ENCODE assay signal across 22 cellular contexts in genomic region chr15:90497374-90497773, GRCh38.
"Had no signal": no experiment of that assay in that cellular context is flagged by ENCODE, and none has a peak within 500 bp of the region (broad histone marks: within the 10 kb centered on the region; RNA-seq: fewer than 3 reads in every experiment).

No MANE protein-coding gene starts in this region.

- H3K79me2 ChIP-seq: parathyroid adenoma had no signal

- H3K27ac Mint-ChIP-seq: activated CD4-positive, alpha-beta T cell treated with anti-CD3 and anti-CD28 coated beads, Interleukin-2, amount 10 ng/mL, durations not matched to agents 24 days and 14 days; activated CD8-positive, alpha-beta T cell treated with anti-CD3 and anti-CD28 coated beads, Interleukin-2, amount 10 ng/mL, durations not matched to agents 7 days and 5 days; activated naive CD8-positive, alpha-beta T cell treated with anti-CD3 and anti-CD28 coated beads, Interleukin-2, amount 50 U/mL, for 24 hours; activated T-cell treated with anti-CD3 and anti-CD28 coated beads, Interleukin-2, amount 50 U/mL, for 24 hours; activated T-helper 2 cell treated with anti-CD3 and anti-CD28 coated beads, Interferon-gamma antibody, Interleukin-2, Interleukin-4, amounts not matched to agents 10 μg/mL and 5 μg/mL and 100 μg/mL, durations not matched to agents 14 hours and 24 hours and 36 hours; stimulated activated naive B cell treated with anti-CD40 and anti-IgM and Interleukin-4, amounts not matched to agents 10 μg/mL and 1 μg/mL and 100 μg/mL, for 72 hours had no signal

- H3K27me3 Mint-ChIP-seq: activated CD4-positive, alpha-beta T cell treated with anti-CD3 and anti-CD28 coated beads, Interleukin-2, amount 10 ng/mL, durations not matched to agents 24 days and 14 days; activated naive CD8-positive, alpha-beta T cell treated with anti-CD3 and anti-CD28 coated beads, Interleukin-2, amount 50 U/mL, for 24 hours; activated T-cell treated with anti-CD3 and anti-CD28 coated beads, Interleukin-2, amount 50 U/mL, for 24 hours; central memory CD8-positive, alpha-beta T cell; natural killer cell treated with Interleukin-12 subunit alpha and Interleukin-12 subunit beta and Interleukin-15 and Interleukin-18, amount 100 ng/mL, for 72 hours; stimulated activated naive B cell treated with anti-CD40 and anti-IgM and Interleukin-4, amounts not matched to agents 10 μg/mL and 1 μg/mL and 100 μg/mL, for 72 hours had no signal

- H2AFZ ChIP-seq: parathyroid adenoma had no signal

- H3K9me3 Mint-ChIP-seq: activated CD4-positive, alpha-beta T cell treated with anti-CD3 and anti-CD28 coated beads, Interleukin-2, amount 10 ng/mL, durations not matched to agents 24 days and 14 days; activated naive CD8-positive, alpha-beta T cell treated with anti-CD3 and anti-CD28 coated beads, Interleukin-2, amount 50 U/mL, for 24 hours; activated T-cell treated with anti-CD3 and anti-CD28 coated beads, Interleukin-2, amount 50 U/mL, for 24 hours; activated T-helper 2 cell treated with anti-CD3 and anti-CD28 coated beads, Interferon-gamma antibody, Interleukin-2, Interleukin-4, amounts not matched to agents 10 μg/mL and 5 μg/mL and 100 μg/mL, durations not matched to agents 14 hours and 24 hours and 36 hours; brain; central memory CD8-positive, alpha-beta T cell; natural killer cell treated with Interleukin-12 subunit alpha and Interleukin-12 subunit beta and Interleukin-15 and Interleukin-18, amount 100 ng/mL, for 72 hours; stimulated activated naive B cell treated with anti-CD40 and anti-IgM and Interleukin-4, amounts not matched to agents 10 μg/mL and 1 μg/mL and 100 μg/mL, for 72 hours; T-helper 2 cell treated with Interferon-gamma antibody and Interleukin-4, amounts not matched to agents 5 μg/mL and 100 μg/mL, for 36 hours had no signal

- H3K9ac ChIP-seq: parathyroid adenoma had no signal

- H3K27me3 ChIP-seq: upper lobe of left lung had no signal

- H3K4me2 ChIP-seq: smooth muscle cell had no signal

- H3K4me1 ChIP-seq: parathyroid adenoma had no signal

- H3K9me3 ChIP-seq: thoracic aorta, upper lobe of left lung had no signal

- H3K4me3 Mint-ChIP-seq: activated CD4-positive, alpha-beta T cell treated with anti-CD3 and anti-CD28 coated beads, Interleukin-2, amount 10 ng/mL, durations not matched to agents 24 days and 14 days; activated CD8-positive, alpha-beta T cell treated with anti-CD3 and anti-CD28 coated beads, Interleukin-2, amount 10 ng/mL, durations not matched to agents 7 days and 5 days; activated naive CD8-positive, alpha-beta T cell treated with anti-CD3 and anti-CD28 coated beads, Interleukin-2, amount 50 U/mL, for 24 hours; activated T-cell treated with anti-CD3 and anti-CD28 coated beads, Interleukin-2, amount 50 U/mL, for 24 hours; brain; central memory CD8-positive, alpha-beta T cell; natural killer cell treated with Interleukin-12 subunit alpha and Interleukin-12 subunit beta and Interleukin-15 and Interleukin-18, amount 100 ng/mL, for 72 hours; stimulated activated naive B cell treated with anti-CD40 and anti-IgM and Interleukin-4, amounts not matched to agents 10 μg/mL and 1 μg/mL and 100 μg/mL, for 72 hours; T-helper 2 cell treated with Interferon-gamma antibody and Interleukin-4, amounts not matched to agents 5 μg/mL and 100 μg/mL, for 36 hours had no signal

- ATAC-seq: activated CD8-positive, alpha-beta T cell treated with anti-CD3 and anti-CD28 coated beads, Interleukin-2, amount 10 ng/mL, durations not matched to agents 7 days and 5 days; activated naive CD8-positive, alpha-beta T cell treated with anti-CD3 and anti-CD28 coated beads, Interleukin-2, amount 50 U/mL, for 24 hours; natural killer cell treated with Interleukin-12 subunit alpha and Interleukin-12 subunit beta and Interleukin-15 and Interleukin-18, amount 100 ng/mL, for 72 hours; sciatic nerve; stimulated activated naive B cell treated with anti-CD40 and anti-IgM and Interleukin-4, amounts not matched to agents 10 μg/mL and 1 μg/mL and 100 μg/mL, for 72 hours had no signal

- H3K27ac ChIP-seq: parathyroid adenoma, thoracic aorta had no signal

- H3K4me1 Mint-ChIP-seq: brain had no signal

- DNase-seq: activated CD4-positive, alpha-beta T cell treated with anti-CD3 and anti-CD28 coated beads, Interleukin-2, amount 10 ng/mL, durations not matched to agents 24 days and 14 days; activated CD8-positive, alpha-beta T cell treated with anti-CD3 and anti-CD28 coated beads, Interleukin-2, amount 10 ng/mL, durations not matched to agents 7 days and 5 days; activated naive CD4-positive, alpha-beta T cell treated with Interleukin-2 at 50 U/mL for 16 hours; activated naive CD8-positive, alpha-beta T cell treated with anti-CD3 and anti-CD28 coated beads, Interleukin-2, amount 50 U/mL, for 24 hours; activated T-cell treated with anti-CD3 and anti-CD28 coated beads, Interleukin-2, amount 50 U/mL, for 24 hours; anterior cingulate cortex; cortex of kidney; effector memory CD4-positive, alpha-beta T cell; hippocampal formation; stimulated activated CD4-positive, alpha-beta T cell treated with anti-CD3 and anti-CD28 coated beads, Interleukin-4, amount 100 ng/mL, for 4 hours; stimulated activated naive B cell treated with anti-CD40 and anti-IgM and Interleukin-4, amounts not matched to agents 10 μg/mL and 1 μg/mL and 100 μg/mL, for 72 hours had no signal

- H3K4me3 ChIP-seq: lung, smooth muscle cell, thoracic aorta, upper lobe of left lung had no signal
